40 cellular contexts compared by ENCODE assay signal in the genomic region with DNA sequence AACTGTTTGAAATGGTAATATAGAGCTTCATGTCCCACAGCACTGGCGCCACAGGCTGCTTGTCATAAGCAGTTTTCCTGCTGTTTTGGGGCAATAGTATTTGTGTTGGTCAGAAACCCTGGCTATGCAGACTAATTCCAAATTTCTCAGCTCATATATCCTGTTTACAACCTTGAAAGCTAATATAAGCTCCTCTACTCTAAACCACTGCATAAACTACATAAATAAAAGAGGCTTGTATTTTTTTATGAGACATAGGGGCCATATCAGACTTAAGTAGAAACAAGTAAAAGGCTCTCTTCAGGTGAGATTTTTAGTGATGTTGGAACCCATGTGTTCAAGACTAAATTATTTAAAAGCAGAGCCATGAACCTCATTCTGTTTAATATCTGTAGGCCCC.
"Had no signal": no experiment of that assay in that cellular context is flagged by ENCODE, and none has a peak within 500 bp of the region (broad histone marks: within the 10 kb centered on the region; RNA-seq: fewer than 3 reads in every experiment).

No MANE protein-coding gene starts in this region.

- H3K9me3 ChIP-seq: adrenal gland, ascending aorta, body of pancreas, breast epithelium had no signal

- H3K9me3 Mint-ChIP-seq: activated naive CD4-positive, alpha-beta T cell treated with anti-CD3 and anti-CD28 coated beads for 36 hours; activated naive CD4-positive, alpha-beta T cell treated with anti-CD3 and anti-CD28 coated beads, Interleukin-2, amount 10 ng/mL, durations not matched to agents 7 days and 5 days; activated naive CD4-positive, alpha-beta T cell treated with anti-CD3 and anti-CD28 coated beads, Interleukin-2, amount 50 U/mL, for 24 hours; activated naive CD4-positive, alpha-beta T cell treated with anti-CD3 and anti-CD28 coated beads, Interleukin-2, amount 50 U/mL, for 72 hours; activated naive CD8-positive, alpha-beta T cell treated with anti-CD3 and anti-CD28 coated beads for 36 hours; activated naive CD8-positive, alpha-beta T cell treated with anti-CD3 and anti-CD28 coated beads, Interleukin-2, amount 50 U/mL, for 24 hours; activated T-cell treated with anti-CD3 and anti-CD28 coated beads, Interleukin-2, amount 50 U/mL, for 24 hours; activated T-cell treated with anti-CD3 and anti-CD28 coated beads, Interleukin-2, amount 50 U/mL, for 4 hours; activated T-cell treated with anti-CD3 and anti-CD28 coated beads, Interleukin-2, amount 50 U/mL, for 72 hours; activated T-helper 1 cell treated with anti-CD3 and anti-CD28 coated beads, Interleukin-12 subunit alpha, Interleukin-12 subunit beta, Interleukin-2, Interleukin-4 antibody, amounts not matched to agents 30 ng/mL and 10 ng/mL and 1 ng/mL, durations not matched to agents 14 hours and 24 hours and 36 hours; activated T-helper 17 cell treated with anti-CD3 and anti-CD28 coated beads, Interleukin-2, amount 50 U/mL, for 72 hours; central memory CD8-positive, alpha-beta T cell had no signal

- H3K36me3 ChIP-seq: adrenal gland, ascending aorta, brain microvascular endothelial cell, breast epithelium, cardiac muscle cell had no signal

- H3K27ac ChIP-seq: adrenal gland, ascending aorta, body of pancreas, brain microvascular endothelial cell, breast epithelium, cardiac muscle cell had no signal

- H3K4me1 ChIP-seq: adrenal gland, body of pancreas, breast epithelium had no signal

- FAIRE-seq: astrocyte, bronchial epithelial cell had no signal

- DNase-seq: activated effector memory CD4-positive, alpha-beta T cell treated with anti-CD3 and anti-CD28 coated beads, Interleukin-2, amount 50 U/mL, for 16 hours; activated effector memory CD4-positive, alpha-beta T cell treated with Interleukin-2 at 50 U/mL for 16 hours; activated gamma-delta T cell; activated gamma-delta T cell treated with Interleukin-2 at 50 U/mL for 16 hours; activated naive CD4-positive, alpha-beta T cell; activated naive CD4-positive, alpha-beta T cell treated with anti-CD3 and anti-CD28 coated beads for 36 hours; activated naive CD4-positive, alpha-beta T cell treated with anti-CD3 and anti-CD28 coated beads, Interleukin-2, amount 10 ng/mL, durations not matched to agents 7 days and 5 days; activated naive CD4-positive, alpha-beta T cell treated with anti-CD3 and anti-CD28 coated beads, Interleukin-2, amount 50 U/mL, for 16 hours; activated naive CD4-positive, alpha-beta T cell treated with Interleukin-2 at 50 U/mL for 16 hours; activated naive CD8-positive, alpha-beta T cell treated with anti-CD3 and anti-CD28 coated beads for 36 hours; activated naive CD8-positive, alpha-beta T cell treated with anti-CD3 and anti-CD28 coated beads, Interleukin-2, amount 10 ng/mL, durations not matched to agents 7 days and 5 days; activated naive CD8-positive, alpha-beta T cell treated with anti-CD3 and anti-CD28 coated beads, Interleukin-2, amount 50 U/mL, for 24 hours; activated T-cell treated with anti-CD3 and anti-CD28 coated beads, Interleukin-2, amount 50 U/mL, for 1 hour; activated T-cell treated with anti-CD3 and anti-CD28 coated beads, Interleukin-2, amount 50 U/mL, for 24 hours; activated T-cell treated with anti-CD3 and anti-CD28 coated beads, Interleukin-2, amount 50 U/mL, for 4 hours; activated T-cell treated with anti-CD3 and anti-CD28 coated beads, Interleukin-2, amount 50 U/mL, for 48 hours; activated T-cell treated with anti-CD3 and anti-CD28 coated beads, Interleukin-2, amount 50 U/mL, for 72 hours; adrenal gland; amniotic stem cell; amygdala; anterior cingulate cortex; aorta; body of pancreas; brain microvascular endothelial cell; caudate nucleus; central memory CD4-positive, alpha-beta T cell; cerebellar nuclear complex had no signal

- H3K27ac Mint-ChIP-seq: activated naive CD4-positive, alpha-beta T cell treated with anti-CD3 and anti-CD28 coated beads for 36 hours; activated naive CD4-positive, alpha-beta T cell treated with anti-CD3 and anti-CD28 coated beads, Interleukin-2, amount 10 ng/mL, durations not matched to agents 7 days and 5 days; activated naive CD4-positive, alpha-beta T cell treated with anti-CD3 and anti-CD28 coated beads, Interleukin-2, amount 50 U/mL, for 24 hours; activated naive CD4-positive, alpha-beta T cell treated with anti-CD3 and anti-CD28 coated beads, Interleukin-2, amount 50 U/mL, for 72 hours; activated naive CD8-positive, alpha-beta T cell; activated naive CD8-positive, alpha-beta T cell treated with anti-CD3 and anti-CD28 coated beads for 36 hours; activated naive CD8-positive, alpha-beta T cell treated with anti-CD3 and anti-CD28 coated beads, Interleukin-2, amount 10 ng/mL, durations not matched to agents 7 days and 5 days; activated naive CD8-positive, alpha-beta T cell treated with anti-CD3 and anti-CD28 coated beads, Interleukin-2, amount 50 U/mL, for 24 hours; activated T-cell treated with anti-CD3 and anti-CD28 coated beads, Interleukin-2, amount 50 U/mL, for 24 hours; activated T-cell treated with anti-CD3 and anti-CD28 coated beads, Interleukin-2, amount 50 U/mL, for 72 hours; activated T-helper 1 cell treated with anti-CD3 and anti-CD28 coated beads, Interleukin-12 subunit alpha, Interleukin-12 subunit beta, Interleukin-2, Interleukin-4 antibody, amounts not matched to agents 30 ng/mL and 10 ng/mL and 1 ng/mL, durations not matched to agents 14 hours and 24 hours and 36 hours; activated T-helper 17 cell treated with anti-CD3 and anti-CD28 coated beads, Interleukin-2, amount 50 U/mL, for 72 hours; activated T-helper 2 cell treated with anti-CD3 and anti-CD28 coated beads, Interferon-gamma antibody, Interleukin-2, Interleukin-4, amounts not matched to agents 10 μg/mL and 5 μg/mL and 100 μg/mL, durations not matched to agents 14 hours and 24 hours and 36 hours had no signal

- H3K27me3 Mint-ChIP-seq: activated naive CD4-positive, alpha-beta T cell treated with anti-CD3 and anti-CD28 coated beads, Interleukin-2, amount 50 U/mL, for 24 hours; activated naive CD8-positive, alpha-beta T cell; activated naive CD8-positive, alpha-beta T cell treated with anti-CD3 and anti-CD28 coated beads for 36 hours; activated naive CD8-positive, alpha-beta T cell treated with anti-CD3 and anti-CD28 coated beads, Interleukin-2, amount 10 ng/mL, durations not matched to agents 7 days and 5 days; activated naive CD8-positive, alpha-beta T cell treated with anti-CD3 and anti-CD28 coated beads, Interleukin-2, amount 50 U/mL, for 24 hours; activated T-cell treated with anti-CD3 and anti-CD28 coated beads, Interleukin-2, amount 50 U/mL, for 24 hours; activated T-helper 17 cell treated with anti-CD3 and anti-CD28 coated beads, Interleukin-2, amount 50 U/mL, for 72 hours; brain; central memory CD8-positive, alpha-beta T cell had no signal

- H3K27me3 ChIP-seq: adrenal gland, ascending aorta, body of pancreas, brain microvascular endothelial cell, breast epithelium, cardiac muscle cell had no signal

- H3K36me3 Mint-ChIP-seq: activated naive CD4-positive, alpha-beta T cell treated with anti-CD3 and anti-CD28 coated beads, Interleukin-2, amount 10 ng/mL, durations not matched to agents 7 days and 5 days; activated naive CD4-positive, alpha-beta T cell treated with anti-CD3 and anti-CD28 coated beads, Interleukin-2, amount 50 U/mL, for 24 hours; activated naive CD4-positive, alpha-beta T cell treated with anti-CD3 and anti-CD28 coated beads, Interleukin-2, amount 50 U/mL, for 72 hours; activated naive CD8-positive, alpha-beta T cell; activated naive CD8-positive, alpha-beta T cell treated with anti-CD3 and anti-CD28 coated beads for 36 hours; activated naive CD8-positive, alpha-beta T cell treated with anti-CD3 and anti-CD28 coated beads, Interleukin-2, amount 10 ng/mL, durations not matched to agents 7 days and 5 days; brain had no signal

- H3K4me3 ChIP-seq: adrenal gland, ascending aorta, body of pancreas, breast epithelium, cardiac muscle cell had no signal

- H3K4me3 Mint-ChIP-seq: activated naive CD4-positive, alpha-beta T cell treated with anti-CD3 and anti-CD28 coated beads for 36 hours; activated naive CD4-positive, alpha-beta T cell treated with anti-CD3 and anti-CD28 coated beads, Interleukin-2, amount 10 ng/mL, durations not matched to agents 7 days and 5 days; activated naive CD4-positive, alpha-beta T cell treated with anti-CD3 and anti-CD28 coated beads, Interleukin-2, amount 50 U/mL, for 24 hours; activated naive CD8-positive, alpha-beta T cell; activated naive CD8-positive, alpha-beta T cell treated with anti-CD3 and anti-CD28 coated beads for 36 hours; activated naive CD8-positive, alpha-beta T cell treated with anti-CD3 and anti-CD28 coated beads, Interleukin-2, amount 10 ng/mL, durations not matched to agents 7 days and 5 days; activated naive CD8-positive, alpha-beta T cell treated with anti-CD3 and anti-CD28 coated beads, Interleukin-2, amount 50 U/mL, for 24 hours; activated T-cell treated with anti-CD3 and anti-CD28 coated beads, Interleukin-2, amount 50 U/mL, for 24 hours; activated T-cell treated with anti-CD3 and anti-CD28 coated beads, Interleukin-2, amount 50 U/mL, for 4 hours; activated T-cell treated with anti-CD3 and anti-CD28 coated beads, Interleukin-2, amount 50 U/mL, for 72 hours; activated T-helper 1 cell treated with anti-CD3 and anti-CD28 coated beads, Interleukin-12 subunit alpha, Interleukin-12 subunit beta, Interleukin-2, Interleukin-4 antibody, amounts not matched to agents 30 ng/mL and 10 ng/mL and 1 ng/mL, durations not matched to agents 14 hours and 24 hours and 36 hours; activated T-helper 17 cell treated with anti-CD3 and anti-CD28 coated beads, Interleukin-2, amount 50 U/mL, for 72 hours; brain; central memory CD8-positive, alpha-beta T cell had no signal

- ATAC-seq: activated naive CD4-positive, alpha-beta T cell treated with anti-CD3 and anti-CD28 coated beads, Interleukin-2, amount 50 U/mL, for 72 hours; activated naive CD8-positive, alpha-beta T cell treated with anti-CD3 and anti-CD28 coated beads, Interleukin-2, amount 50 U/mL, for 24 hours; activated T-cell treated with anti-CD3 and anti-CD28 coated beads, Interleukin-2, amount 50 U/mL, for 4 hours; activated T-cell treated with anti-CD3 and anti-CD28 coated beads, Interleukin-2, amount 50 U/mL, for 72 hours; activated T-helper 17 cell treated with anti-CD3 and anti-CD28 coated beads, Interleukin-2, amount 50 U/mL, for 72 hours; body of pancreas had no signal

- H3K4me1 Mint-ChIP-seq: activated naive CD4-positive, alpha-beta T cell treated with anti-CD3 and anti-CD28 coated beads, Interleukin-2, amount 10 ng/mL, durations not matched to agents 7 days and 5 days; activated naive CD4-positive, alpha-beta T cell treated with anti-CD3 and anti-CD28 coated beads, Interleukin-2, amount 50 U/mL, for 24 hours; activated naive CD8-positive, alpha-beta T cell treated with anti-CD3 and anti-CD28 coated beads for 36 hours; activated naive CD8-positive, alpha-beta T cell treated with anti-CD3 and anti-CD28 coated beads, Interleukin-2, amount 10 ng/mL, durations not matched to agents 7 days and 5 days; activated naive CD8-positive, alpha-beta T cell treated with anti-CD3 and anti-CD28 coated beads, Interleukin-2, amount 50 U/mL, for 24 hours; activated T-helper 17 cell treated with anti-CD3 and anti-CD28 coated beads, Interleukin-2, amount 50 U/mL, for 72 hours; central memory CD8-positive, alpha-beta T cell had no signal
